1 cellular context compared by ENCODE assay signal in the genomic region with DNA sequence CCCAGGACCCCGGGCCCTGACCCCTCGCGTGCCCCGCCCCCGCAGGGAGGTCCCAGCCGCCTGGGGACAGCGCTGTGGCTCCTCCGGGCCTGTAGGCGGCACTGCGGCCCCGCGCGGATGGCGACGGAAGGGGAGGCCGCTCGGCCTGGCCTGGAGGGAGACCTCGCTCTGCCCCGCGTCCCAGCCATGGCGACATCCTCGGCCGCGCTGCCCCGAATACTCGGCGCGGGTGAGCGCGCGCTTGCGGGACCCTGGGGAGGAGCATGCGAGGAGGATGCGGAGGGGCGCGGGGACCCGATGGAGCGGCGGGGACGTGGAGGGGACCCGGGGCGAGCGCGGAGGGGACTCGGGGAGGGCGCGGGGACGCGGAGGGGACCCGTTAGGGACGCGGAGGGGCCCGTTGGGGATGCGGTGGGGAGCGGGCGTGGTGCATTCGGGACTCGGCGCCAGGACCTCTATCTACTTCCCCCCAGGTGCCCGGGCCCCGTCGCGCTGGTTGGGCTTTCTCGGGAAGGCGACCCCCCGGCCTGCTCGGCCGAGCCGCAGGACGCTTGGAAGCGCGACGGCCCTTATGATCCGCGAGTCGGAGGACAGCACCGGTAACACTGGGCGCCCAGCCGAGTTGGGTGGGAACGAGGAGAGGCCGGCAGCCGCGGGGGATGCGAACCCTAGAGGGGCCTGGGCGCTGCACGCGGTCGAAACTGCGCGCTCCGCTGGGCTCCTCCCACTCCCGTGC.
TF ChIP-seq lines count a peak whose summit lies in the region.

A gene (plus strand): TSS at position 158 of the 736 bp plus-strand sequence. CDS start 29 bp downstream, at position 187.

TF ChIP-seq in K562, 482 proteins besides CTCF, POLR2A, EP300 and RAD21 (continued from another document and continues in another):
- TF ChIP-seq, protein P1, sequence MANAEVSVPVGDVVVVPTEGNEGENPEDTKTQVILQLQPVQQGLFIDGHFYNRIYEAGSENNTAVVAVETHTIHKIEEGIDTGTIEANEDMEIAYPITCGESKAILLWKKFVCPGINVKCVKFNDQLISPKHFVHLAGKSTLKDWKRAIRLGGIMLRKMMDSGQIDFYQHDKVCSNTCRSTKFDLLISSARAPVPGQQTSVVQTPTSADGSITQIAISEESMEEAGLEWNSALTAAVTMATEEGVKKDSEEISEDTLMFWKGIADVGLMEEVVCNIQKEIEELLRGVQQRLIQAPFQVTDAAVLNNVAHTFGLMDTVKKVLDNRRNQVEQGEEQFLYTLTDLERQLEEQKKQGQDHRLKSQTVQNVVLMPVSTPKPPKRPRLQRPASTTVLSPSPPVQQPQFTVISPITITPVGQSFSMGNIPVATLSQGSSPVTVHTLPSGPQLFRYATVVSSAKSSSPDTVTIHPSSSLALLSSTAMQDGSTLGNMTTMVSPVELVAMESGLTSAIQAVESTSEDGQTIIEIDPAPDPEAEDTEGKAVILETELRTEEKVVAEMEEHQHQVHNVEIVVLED (CRISPR knock-in tag; IDR thresholded peaks at IDR 0.05) = peak; percentile 56
- TF ChIP-seq HNRNPK (IDR thresholded peaks at IDR 0.05; ENCODE audit: low read depth, low read length, poor library complexity, severe bottlenecking) (peak; percentile 36), ZBTB7A (IDR thresholded peaks at IDR 0.05; ENCODE audit: borderline replicate concordance, control insufficient read depth, low read depth, low read length) (peak; percentile 97), PHF21A (IDR thresholded peaks at IDR 0.05; ENCODE audit: borderline replicate concordance, low read depth) (peak; percentile 60; the same call in 1 of the 2 replicates), SAFB (IDR thresholded peaks at IDR 0.05; ENCODE audit: borderline replicate concordance, low read depth, low read length) (peak; percentile 67), PHF8 (IDR thresholded peaks at IDR 0.05; ENCODE audit: borderline replicate concordance, low read length) (peak; percentile 71; the same call in 1 of the 2 replicates), L3MBTL2 (IDR thresholded peaks at IDR 0.05) (peak; percentile 70), SAP30 (IDR thresholded peaks at IDR 0.05; ENCODE audit: borderline replicate concordance, insufficient read depth, low read depth, low read length, poor library complexity, severe bottlenecking) (no peak), ETV5 (CRISPR knock-in tag; IDR thresholded peaks at IDR 0.05; ENCODE audit: low read depth) (peak; percentile 79; the same call in 1 of the 2 replicates), GABPB1 (CRISPR knock-in tag; IDR thresholded peaks at IDR 0.05) (peak; percentile 68), ZNF197 (CRISPR knock-in tag; IDR thresholded peaks at IDR 0.05; ENCODE audit: low read depth) (0 out of 2 replicates have a peak, but pooled peaks have one; percentile 62), TAF1 (IDR thresholded peaks at IDR 0.05; ENCODE audit: control insufficient read depth, extremely low read depth, insufficient read depth, low read length, severe bottlenecking) (peak; percentile 90), CTBP1 (IDR thresholded peaks at IDR 0.05; ENCODE audit: borderline replicate concordance) (peak; percentile 43; the same call in 1 of the 2 replicates), CREM (IDR thresholded peaks at IDR 0.05; ENCODE audit: low read depth) (peak; percentile 82), ATF1 (CRISPR knock-in tag; IDR thresholded peaks at IDR 0.05) (no peak), ATF1 (tag; IDR thresholded peaks at IDR 0.05) (peak; percentile 25; the same call in 1 of the 2 replicates), EWSR1 (IDR thresholded peaks at IDR 0.05; ENCODE audit: borderline replicate concordance, low read depth, partially characterized antibody) (no peak), FUS (optimal IDR thresholded peaks at IDR 0.05; ENCODE audit: low read depth, low read length) (peak; percentile 61), CREB1 (IDR thresholded peaks at IDR 0.05) (peak; percentile 11; the same call in 1 of the 2 replicates), CREB1 (CRISPR knock-in tag; IDR thresholded peaks at IDR 0.05) (peak; percentile 13; the same call in 1 of the 2 replicates), NONO (IDR thresholded peaks at IDR 0.05; ENCODE audit: low read depth in 2 of 2, low read length in 1 of 2) (peak; percentile 45 to 68; a peak in 2 of 4 replicates), HNRNPL (IDR thresholded peaks at IDR 0.05; ENCODE audit: low read depth, low read length) (peak; percentile 39; the same call in 1 of the 2 replicates), SRSF7 (optimal IDR thresholded peaks at IDR 0.05; ENCODE audit: low read depth, low read length) (no peak), NRF1 (conservative IDR thresholded peaks at IDR 0.05 in 1 of 2, IDR thresholded peaks at IDR 0.05 in 1 of 2) (0 out of 4 replicates have a peak, but pooled peaks of 1 of the 2 experiments have one; percentile 7), RFX5 (IDR thresholded peaks at IDR 0.05; ENCODE audit: low read depth, low read length) (no peak), JUND (IDR thresholded peaks at IDR 0.05; ENCODE audit: borderline replicate concordance, low read depth, low read length) (peak; percentile 60), JUND (tag; IDR thresholded peaks at IDR 0.05; ENCODE audit: borderline replicate concordance, low read depth, low read length) (no peak), KDM4B (IDR thresholded peaks at IDR 0.05; ENCODE audit: borderline replicate concordance in 2 of 2, low read depth in 1 of 2) (0 out of 4 replicates have a peak, but pooled peaks of 1 of the 2 experiments have one; percentile 60), CBFA2T2 (conservative IDR thresholded peaks at IDR 0.05) (no peak), C11orf30 (IDR thresholded peaks at IDR 0.05; ENCODE audit: low read depth) (peak; percentile 78), TGIF2 (CRISPR knock-in tag; IDR thresholded peaks at IDR 0.05) (0 out of 2 replicates have a peak, but pooled peaks have one; percentile 24)
- TF ChIP-seq, protein P2, sequence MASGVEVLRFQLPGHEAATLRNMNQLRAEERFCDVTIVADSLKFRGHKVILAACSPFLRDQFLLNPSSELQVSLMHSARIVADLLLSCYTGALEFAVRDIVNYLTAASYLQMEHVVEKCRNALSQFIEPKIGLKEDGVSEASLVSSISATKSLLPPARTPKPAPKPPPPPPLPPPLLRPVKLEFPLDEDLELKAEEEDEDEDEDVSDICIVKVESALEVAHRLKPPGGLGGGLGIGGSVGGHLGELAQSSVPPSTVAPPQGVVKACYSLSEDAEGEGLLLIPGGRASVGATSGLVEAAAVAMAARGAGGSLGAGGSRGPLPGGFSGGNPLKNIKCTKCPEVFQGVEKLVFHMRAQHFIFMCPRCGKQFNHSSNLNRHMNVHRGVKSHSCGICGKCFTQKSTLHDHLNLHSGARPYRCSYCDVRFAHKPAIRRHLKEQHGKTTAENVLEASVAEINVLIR (CRISPR knock-in tag; IDR thresholded peaks at IDR 0.05) = no peak
- TF ChIP-seq, protein P3, sequence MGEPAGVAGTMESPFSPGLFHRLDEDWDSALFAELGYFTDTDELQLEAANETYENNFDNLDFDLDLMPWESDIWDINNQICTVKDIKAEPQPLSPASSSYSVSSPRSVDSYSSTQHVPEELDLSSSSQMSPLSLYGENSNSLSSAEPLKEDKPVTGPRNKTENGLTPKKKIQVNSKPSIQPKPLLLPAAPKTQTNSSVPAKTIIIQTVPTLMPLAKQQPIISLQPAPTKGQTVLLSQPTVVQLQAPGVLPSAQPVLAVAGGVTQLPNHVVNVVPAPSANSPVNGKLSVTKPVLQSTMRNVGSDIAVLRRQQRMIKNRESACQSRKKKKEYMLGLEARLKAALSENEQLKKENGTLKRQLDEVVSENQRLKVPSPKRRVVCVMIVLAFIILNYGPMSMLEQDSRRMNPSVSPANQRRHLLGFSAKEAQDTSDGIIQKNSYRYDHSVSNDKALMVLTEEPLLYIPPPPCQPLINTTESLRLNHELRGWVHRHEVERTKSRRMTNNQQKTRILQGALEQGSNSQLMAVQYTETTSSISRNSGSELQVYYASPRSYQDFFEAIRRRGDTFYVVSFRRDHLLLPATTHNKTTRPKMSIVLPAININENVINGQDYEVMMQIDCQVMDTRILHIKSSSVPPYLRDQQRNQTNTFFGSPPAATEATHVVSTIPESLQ (CRISPR knock-in tag; IDR thresholded peaks at IDR 0.05) = peak; percentile 2
- TF ChIP-seq, protein P4, sequence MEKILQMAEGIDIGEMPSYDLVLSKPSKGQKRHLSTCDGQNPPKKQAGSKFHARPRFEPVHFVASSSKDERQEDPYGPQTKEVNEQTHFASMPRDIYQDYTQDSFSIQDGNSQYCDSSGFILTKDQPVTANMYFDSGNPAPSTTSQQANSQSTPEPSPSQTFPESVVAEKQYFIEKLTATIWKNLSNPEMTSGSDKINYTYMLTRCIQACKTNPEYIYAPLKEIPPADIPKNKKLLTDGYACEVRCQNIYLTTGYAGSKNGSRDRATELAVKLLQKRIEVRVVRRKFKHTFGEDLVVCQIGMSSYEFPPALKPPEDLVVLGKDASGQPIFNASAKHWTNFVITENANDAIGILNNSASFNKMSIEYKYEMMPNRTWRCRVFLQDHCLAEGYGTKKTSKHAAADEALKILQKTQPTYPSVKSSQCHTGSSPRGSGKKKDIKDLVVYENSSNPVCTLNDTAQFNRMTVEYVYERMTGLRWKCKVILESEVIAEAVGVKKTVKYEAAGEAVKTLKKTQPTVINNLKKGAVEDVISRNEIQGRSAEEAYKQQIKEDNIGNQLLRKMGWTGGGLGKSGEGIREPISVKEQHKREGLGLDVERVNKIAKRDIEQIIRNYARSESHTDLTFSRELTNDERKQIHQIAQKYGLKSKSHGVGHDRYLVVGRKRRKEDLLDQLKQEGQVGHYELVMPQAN (IDR thresholded peaks at IDR 0.05; ENCODE audit: borderline replicate concordance) = 0 out of 2 replicates have a peak, but pooled peaks have one; percentile 35
- TF ChIP-seq, protein P5, sequence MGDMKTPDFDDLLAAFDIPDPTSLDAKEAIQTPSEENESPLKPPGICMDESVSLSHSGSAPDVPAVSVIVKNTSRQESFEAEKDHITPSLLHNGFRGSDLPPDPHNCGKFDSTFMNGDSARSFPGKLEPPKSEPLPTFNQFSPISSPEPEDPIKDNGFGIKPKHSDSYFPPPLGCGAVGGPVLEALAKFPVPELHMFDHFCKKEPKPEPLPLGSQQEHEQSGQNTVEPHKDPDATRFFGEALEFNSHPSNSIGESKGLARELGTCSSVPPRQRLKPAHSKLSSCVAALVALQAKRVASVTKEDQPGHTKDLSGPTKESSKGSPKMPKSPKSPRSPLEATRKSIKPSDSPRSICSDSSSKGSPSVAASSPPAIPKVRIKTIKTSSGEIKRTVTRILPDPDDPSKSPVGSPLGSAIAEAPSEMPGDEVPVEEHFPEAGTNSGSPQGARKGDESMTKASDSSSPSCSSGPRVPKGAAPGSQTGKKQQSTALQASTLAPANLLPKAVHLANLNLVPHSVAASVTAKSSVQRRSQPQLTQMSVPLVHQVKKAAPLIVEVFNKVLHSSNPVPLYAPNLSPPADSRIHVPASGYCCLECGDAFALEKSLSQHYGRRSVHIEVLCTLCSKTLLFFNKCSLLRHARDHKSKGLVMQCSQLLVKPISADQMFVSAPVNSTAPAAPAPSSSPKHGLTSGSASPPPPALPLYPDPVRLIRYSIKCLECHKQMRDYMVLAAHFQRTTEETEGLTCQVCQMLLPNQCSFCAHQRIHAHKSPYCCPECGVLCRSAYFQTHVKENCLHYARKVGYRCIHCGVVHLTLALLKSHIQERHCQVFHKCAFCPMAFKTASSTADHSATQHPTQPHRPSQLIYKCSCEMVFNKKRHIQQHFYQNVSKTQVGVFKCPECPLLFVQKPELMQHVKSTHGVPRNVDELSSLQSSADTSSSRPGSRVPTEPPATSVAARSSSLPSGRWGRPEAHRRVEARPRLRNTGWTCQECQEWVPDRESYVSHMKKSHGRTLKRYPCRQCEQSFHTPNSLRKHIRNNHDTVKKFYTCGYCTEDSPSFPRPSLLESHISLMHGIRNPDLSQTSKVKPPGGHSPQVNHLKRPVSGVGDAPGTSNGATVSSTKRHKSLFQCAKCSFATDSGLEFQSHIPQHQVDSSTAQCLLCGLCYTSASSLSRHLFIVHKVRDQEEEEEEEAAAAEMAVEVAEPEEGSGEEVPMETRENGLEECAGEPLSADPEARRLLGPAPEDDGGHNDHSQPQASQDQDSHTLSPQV (IDR thresholded peaks at IDR 0.05) = peak; percentile 14; the same call in 1 of the 2 replicates
